Comparison of ENCODE assay signal across 17 cellular contexts in genomic region chr17:27477050-27477647, GRCh38. TPM values are rescaled to one million over a fixed set of nuclear protein-coding genes. Genes with fewer than 3 reads are reported as not detected.
A peak's percentile ranks its signal among the peaks of the same experiment; 100 is the strongest.
DNase-seq lines count a peak whose midpoint lies in the region; ATAC-seq and TF ChIP-seq lines count a peak whose summit lies in the region.
"Had no signal": no experiment of that assay in that cellular context is flagged by ENCODE, and none has a peak within 500 bp of the region (broad histone marks: within the 10 kb centered on the region; RNA-seq: fewer than 3 reads in every experiment).

No MANE protein-coding gene starts in this region.

- no peak overlapping the region for H4K8ac ChIP-seq in H9 (replicated peaks; ENCODE audit: insufficient read length, low read depth, low read length)

- no peak for TF ChIP-seq POLR2A in gastrocnemius medialis (IDR thresholded peaks at IDR 0.05)

- H3K23ac ChIP-seq in H9 (ENCODE audit: insufficient read length, low read depth, low read length): no peak overlapping the region

- H3K27ac ChIP-seq in H9 (ENCODE audit: insufficient read length, low read depth, low read length) (no peak overlapping the region), WERI-Rb-1 (peak overlapping the region; percentile 71), gastrocnemius medialis (no peak overlapping the region)
- H3K27ac ChIP-seq: uterus had no signal

- no peaks in the 10 kb centered on the region for H3K9me3 Mint-ChIP-seq in activated naive CD4-positive, alpha-beta T cell treated with anti-CD3 and anti-CD28 coated beads for 36 hours
- no peaks in the 10 kb centered on the region for H3K9me3 Mint-ChIP-seq in activated naive CD4-positive, alpha-beta T cell treated with anti-CD3 and anti-CD28 coated beads, Interleukin-2, amount 50 U/mL, for 72 hours
- H3K9me3 Mint-ChIP-seq in H9: no peaks in the 10 kb centered on the region
- H3K9me3 Mint-ChIP-seq in stimulated activated memory B cell treated with anti-CD40 and anti-IgM and Interleukin-4, amounts not matched to agents 10 μg/mL and 1 μg/mL and 100 μg/mL, for 72 hours: no peaks in the 10 kb centered on the region
- H3K9me3 Mint-ChIP-seq: nephron had no signal

- no peak overlapping the region for H3K18ac ChIP-seq in H9 (ENCODE audit: insufficient read length, low read depth, low read length)

- WGBS in H9 (ENCODE audit: extremely low coverage, insufficient read length, low lambda C conversion rate): no CpG with 5 or more reads among the region's 6 CpGs

- H2AFZ ChIP-seq in H9 (ENCODE audit: low read length): no peak overlapping the region

- H3K4me1 Mint-ChIP-seq in activated naive CD4-positive, alpha-beta T cell treated with anti-CD3 and anti-CD28 coated beads for 36 hours (ENCODE audit: low read depth): peaks cover 95% of the 10 kb centered on the region
- peaks cover 84 to 87% of the 10 kb centered on the region in 2 experiments for H3K4me1 Mint-ChIP-seq in H9
- H3K4me1 Mint-ChIP-seq in stimulated activated memory B cell treated with anti-CD40 and anti-IgM and Interleukin-4, amounts not matched to agents 10 μg/mL and 1 μg/mL and 100 μg/mL, for 72 hours: peaks cover 96% of the 10 kb centered on the region

- peaks cover 2% of the 10 kb centered on the region for H3K79me1 ChIP-seq in H9 (ENCODE audit: insufficient read depth, low read depth, low read length, poor library complexity, severe bottlenecking)

- in situ Hi-C loops in gastrocnemius medialis (cut with MboI; ENCODE audit: low sequenced_read_pairs in 4 of 4): loop anchor here in 1 of 4 donors (25.0 kb wide), 2 partner anchors 110 to 240 kb away; no protein-coding TSS in a partner anchor

- H3K27me3 Mint-ChIP-seq in activated naive CD4-positive, alpha-beta T cell treated with anti-CD3 and anti-CD28 coated beads for 36 hours (ENCODE audit: low read depth): no peaks in the 10 kb centered on the region
- H3K27me3 Mint-ChIP-seq in H9 (ENCODE audit: low read depth): no peaks in the 10 kb centered on the region
- no peaks in the 10 kb centered on the region for H3K27me3 Mint-ChIP-seq in stimulated activated memory B cell treated with anti-CD40 and anti-IgM and Interleukin-4, amounts not matched to agents 10 μg/mL and 1 μg/mL and 100 μg/mL, for 72 hours

- H3K9ac ChIP-seq in H9 (ENCODE audit: extremely low read depth, insufficient read length, low read length): no peak overlapping the region

- H3K36me3 ChIP-seq in WERI-Rb-1 (no peaks in the 10 kb centered on the region), gastrocnemius medialis (no peaks in the 10 kb centered on the region)
- H3K36me3 ChIP-seq: uterus had no signal

- H3K4me3 ChIP-seq in WERI-Rb-1 (ENCODE audit: low read depth, low read length): no peak overlapping the region
- H3K4me3 ChIP-seq in gastrocnemius medialis: no peak overlapping the region
- H3K4me3 ChIP-seq in foreskin fibroblast (ENCODE audit: low read depth in 1 of 2, low read length in 2 of 2): no peak overlapping the region
- H3K4me3 ChIP-seq: uterus had no signal

- no peak overlapping the region for H3K56ac ChIP-seq in H9 (ENCODE audit: insufficient read length, low read depth, low read length)

- no peak for TF ChIP-seq CTCF in H9 (conservative IDR thresholded peaks at IDR 0.05)
- no peak for TF ChIP-seq CTCF in WERI-Rb-1 (IDR thresholded peaks at IDR 0.05; ENCODE audit: low read depth, low read length)
- TF ChIP-seq CTCF in gastrocnemius medialis (IDR thresholded peaks at IDR 0.05 in 4 of 5, conservative IDR thresholded peaks at IDR 0.05 in 1 of 5): no peak
- TF ChIP-seq CTCF in foreskin fibroblast (IDR thresholded peaks at IDR 0.05; ENCODE audit: low read depth, low read length): no peak

- H3K14ac ChIP-seq in H9 (ENCODE audit: insufficient read depth, low read length): no peak overlapping the region

- no peak overlapping the region for H4K91ac ChIP-seq in H9 (ENCODE audit: insufficient read length, low read depth, low read length)

- H2BK15ac ChIP-seq in H9 (ENCODE audit: low read depth, low read length): no peak overlapping the region

- ATAC-seq in activated naive CD4-positive, alpha-beta T cell treated with anti-CD3 and anti-CD28 coated beads, Interleukin-2, amount 50 U/mL, for 72 hours: no peak
- ATAC-seq in stimulated activated memory B cell treated with anti-CD40 and anti-IgM and Interleukin-4, amounts not matched to agents 10 μg/mL and 1 μg/mL and 100 μg/mL, for 72 hours: peak; percentile 38
- ATAC-seq in gastrocnemius medialis: no peak
- ATAC-seq: activated CD4-positive, CD25-positive, alpha-beta regulatory T cell treated with anti-CD3 and anti-CD28 coated beads, Interleukin-2, amount 50 U/mL, for 24 hours had no signal

- no peak overlapping the region for H2BK12ac ChIP-seq in H9 (ENCODE audit: insufficient read length, low read depth, low read length)

- no peak overlapping the region for H3K4me3 Mint-ChIP-seq in activated naive CD4-positive, alpha-beta T cell treated with anti-CD3 and anti-CD28 coated beads for 36 hours
- no peak overlapping the region for H3K4me3 Mint-ChIP-seq in H9
- H3K4me3 Mint-ChIP-seq in stimulated activated memory B cell treated with anti-CD40 and anti-IgM and Interleukin-4, amounts not matched to agents 10 μg/mL and 1 μg/mL and 100 μg/mL, for 72 hours: peak overlapping the region; percentile 27
- H3K4me3 Mint-ChIP-seq: nephron had no signal

- CTCF ChIA-PET in activated naive CD4-positive, alpha-beta T cell treated with anti-CD3 and anti-CD28 coated beads for 36 hours (lab: Charles Lee): interaction anchor here (0.5 to 1.3 kb wide), 4 partner anchors 56 to 330 kb away, joined by 3 to 5 read pairs (median 4); no protein-coding TSS in a partner anchor

- peaks cover 4% of the 10 kb centered on the region for H4K20me1 ChIP-seq in H9 (ENCODE audit: control insufficient read depth, insufficient read depth, insufficient read length)

- H2BK120ac ChIP-seq in H9 (ENCODE audit: low read depth, low read length, poor library complexity, severe bottlenecking): no peak overlapping the region

- no peak overlapping the region for H3T11ph ChIP-seq in H9 (ENCODE audit: low read length)

- no peak overlapping the region for H2BK5ac ChIP-seq in H9 (ENCODE audit: insufficient read length, low read length)

- H3K4ac ChIP-seq in H9 (ENCODE audit: low read depth, low read length): no peak overlapping the region

- peaks cover 17% of the 10 kb centered on the region; the same call in 1 of the 2 replicates for H3K79me2 ChIP-seq in H9 (ENCODE audit: insufficient read depth, low read length)

- peak overlapping the region; percentile 69 for H3K27ac Mint-ChIP-seq in activated naive CD4-positive, alpha-beta T cell treated with anti-CD3 and anti-CD28 coated beads for 36 hours
- H3K27ac Mint-ChIP-seq in activated naive CD4-positive, alpha-beta T cell treated with anti-CD3 and anti-CD28 coated beads, Interleukin-2, amount 50 U/mL, for 72 hours: peak overlapping the region in 1 of 2 donors; percentile 24
- H3K27ac Mint-ChIP-seq in H9: peak overlapping the region; percentile 21 to 90 (median 84); a peak in 5 of 7 replicates
- H3K27ac Mint-ChIP-seq in stimulated activated memory B cell treated with anti-CD40 and anti-IgM and Interleukin-4, amounts not matched to agents 10 μg/mL and 1 μg/mL and 100 μg/mL, for 72 hours: peak overlapping the region; percentile 83

- intact Hi-C loops in activated naive CD4-positive, alpha-beta T cell treated with anti-CD3 and anti-CD28 coated beads for 36 hours (cut with micrococcal nuclease): no loop called here
- intact Hi-C loops in gastrocnemius medialis (cut with DNase I; ENCODE audit: low total_unique reads): no loop called here

- H3K4me2 ChIP-seq in H9 (ENCODE audit: insufficient read depth, insufficient read length, low read length): no peak overlapping the region

- H3K27me3 ChIP-seq in H9 (ENCODE audit: insufficient read depth, low read length) (no peaks in the 10 kb centered on the region), WERI-Rb-1 (ENCODE audit: insufficient read depth, low read depth, severe bottlenecking) (no peaks in the 10 kb centered on the region), gastrocnemius medialis (no peaks in the 10 kb centered on the region)
- H3K27me3 ChIP-seq: uterus had no signal

- no peak for DNase-seq in activated naive CD4-positive, alpha-beta T cell treated with anti-CD3 and anti-CD28 coated beads for 36 hours
- DNase-seq in activated naive CD4-positive, alpha-beta T cell treated with anti-CD3 and anti-CD28 coated beads, Interleukin-2, amount 50 U/mL, for 72 hours (ENCODE audit: low spot score in 2 of 2): no peak
- DNase-seq in H9 (no peak), WERI-Rb-1 (peak; percentile 33), gastrocnemius medialis (no peak), DMS114 treated with DMSO at 0.1 percent for 48 hours (lab: John Stamatoyannopoulos, UW; ENCODE audit: unreplicated experiment) (no peak), foreskin fibroblast (no peak)
- DNase-seq: activated naive CD4-positive, alpha-beta T cell treated with anti-CD3 and anti-CD28 coated beads, Interleukin-2, amount 50 U/mL, for 16 hours; AML-193; foreskin melanocyte; GDM1; NCI-H526 treated with DMSO at 0.1 percent for 48 hours; SIG-M5; uterus had no signal

- no peak overlapping the region for H4K5ac ChIP-seq in H9 (ENCODE audit: insufficient read length, low read depth, low read length)

- H2BK20ac ChIP-seq in H9 (ENCODE audit: low read depth, low read length, poor library complexity, severe bottlenecking): no peak overlapping the region

- H3K4me1 ChIP-seq in H9 (ENCODE audit: insufficient read depth, low read length): peaks cover 28% of the 10 kb centered on the region
- peaks cover 0 to 6% of the 10 kb centered on the region in 2 donors for H3K4me1 ChIP-seq in gastrocnemius medialis
- H3K4me1 ChIP-seq: uterus had no signal

- peaks cover 10% of the 10 kb centered on the region for H3K36me3 Mint-ChIP-seq in activated naive CD4-positive, alpha-beta T cell treated with anti-CD3 and anti-CD28 coated beads for 36 hours (ENCODE audit: low read depth)
- H3K36me3 Mint-ChIP-seq in activated naive CD4-positive, alpha-beta T cell treated with anti-CD3 and anti-CD28 coated beads, Interleukin-2, amount 50 U/mL, for 72 hours: peaks cover 0 to 24% of the 10 kb centered on the region in 2 donors
- H3K36me3 Mint-ChIP-seq in H9 (ENCODE audit: insufficient read depth in 1 of 3, low read depth in 3 of 3): no peaks in the 10 kb centered on the region
- H3K36me3 Mint-ChIP-seq in stimulated activated memory B cell treated with anti-CD40 and anti-IgM and Interleukin-4, amounts not matched to agents 10 μg/mL and 1 μg/mL and 100 μg/mL, for 72 hours: no peaks in the 10 kb centered on the region

- no peaks in the 10 kb centered on the region for H3K9me3 ChIP-seq in H9 (ENCODE audit: control insufficient read depth, low read depth, low read length)
- H3K9me3 ChIP-seq in WERI-Rb-1 (ENCODE audit: severe bottlenecking): no peaks in the 10 kb centered on the region
- H3K9me3 ChIP-seq in gastrocnemius medialis: no peaks in the 10 kb centered on the region
- H3K9me3 ChIP-seq: uterus had no signal

- no peak overlapping the region for H2AK5ac ChIP-seq in H9 (ENCODE audit: insufficient read length, low read length)

- no peaks in the 10 kb centered on the region for H3K23me2 ChIP-seq in H9 (ENCODE audit: insufficient read length, low read depth, low read length, poor library complexity, severe bottlenecking)

RNA-seq across cellular contexts. Expression of gene KSR1, which starts 20.9 kb away (rescaled TPM):
- 100 to 1,000 TPM; 179 to 189 TPM for total RNA-seq in activated naive CD4-positive, alpha-beta T cell treated with anti-CD3 and anti-CD28 coated beads for 36 hours
- 100 to 1,000 TPM; 132 to 194 TPM for total RNA-seq in activated naive CD4-positive, alpha-beta T cell treated with anti-CD3 and anti-CD28 coated beads, Interleukin-2, amount 50 U/mL, for 72 hours
- 43.5 and 44.9 TPM in 2 replicates for total RNA-seq in H9 (2021)
- total RNA-seq in gastrocnemius medialis: 10 to 100 TPM; 10.4 to 17.7 (median 13.2) TPM
